Comparison of ENCODE assay signal across 22 cellular contexts in the genomic region with DNA sequence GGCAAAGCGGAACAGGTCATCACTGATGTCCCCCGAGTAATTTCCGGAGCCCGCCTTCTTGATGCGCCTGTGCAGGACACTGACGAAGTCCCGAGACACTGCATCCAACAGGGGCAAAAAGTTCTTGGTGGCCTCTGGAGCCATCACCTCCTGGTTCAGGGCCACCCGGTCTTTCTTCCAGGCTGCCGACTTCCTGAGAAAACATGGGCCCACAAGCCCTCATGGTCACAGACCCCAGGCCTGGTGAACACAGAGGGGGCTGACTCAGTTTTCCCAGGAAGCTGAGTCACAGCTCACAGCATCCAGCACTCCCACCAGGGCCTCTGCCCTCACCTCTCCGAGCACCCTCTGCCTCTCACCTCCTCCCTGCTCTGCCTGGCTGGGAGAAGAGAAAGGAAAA. TPM values are rescaled to one million over a fixed set of nuclear protein-coding genes. Genes with fewer than 3 reads are reported as not detected.
DNase-seq lines count a peak whose midpoint lies in the region; ATAC-seq, FAIRE-seq and TF ChIP-seq lines count a peak whose summit lies in the region.
"Had no signal": no experiment of that assay in that cellular context is flagged by ENCODE, and none has a peak within 500 bp of the region (broad histone marks: within the 10 kb centered on the region; RNA-seq: fewer than 3 reads in every experiment).

No MANE protein-coding gene starts in this region.

- H3K36me3 ChIP-seq in endothelial cell of umbilical vein (ENCODE audit: control insufficient read depth in 2 of 2, extremely low read depth in 1 of 2, insufficient read depth in 2 of 2, low read length in 2 of 2), result no peaks in the 10 kb centered on the region
- H3K36me3 ChIP-seq in sigmoid colon, result no peaks in the 10 kb centered on the region
- H3K36me3 ChIP-seq: tibial nerve had no signal

- H3K4me1 ChIP-seq in endothelial cell of umbilical vein (ENCODE audit: control insufficient read depth, extremely low read depth, insufficient read depth, low read length), result peaks cover 11% of the 10 kb centered on the region
- no peaks in the 10 kb centered on the region for H3K4me1 ChIP-seq in sigmoid colon
- H3K4me1 ChIP-seq: A549, psoas muscle, tibial nerve had no signal

- no peaks in the 10 kb centered on the region for H3K27me3 ChIP-seq in endothelial cell of umbilical vein (ENCODE audit: control insufficient read depth in 2 of 2, insufficient read depth in 2 of 2, low read length in 2 of 2)
- no peaks in the 10 kb centered on the region for H3K27me3 ChIP-seq in sigmoid colon
- H3K27me3 ChIP-seq: tibial nerve had no signal

- H3K4me2 ChIP-seq in endothelial cell of umbilical vein (ENCODE audit: insufficient read depth, low read length), result peak overlapping the region; percentile 35
- H3K4me2 ChIP-seq: A549 had no signal

- no TSS peak for BruUV-seq in endothelial cell of umbilical vein (replicated peaks; lab: Mats Ljungman, UMichigan)

- peak; percentile 75 for FAIRE-seq in endothelial cell of umbilical vein (lab: Jason Lieb, UNC)
- FAIRE-seq: A549 had no signal

- intact Hi-C loops in endothelial cell of umbilical vein (cut with micrococcal nuclease) (no loop called here), sigmoid colon (cut with DNase I) (no loop called here)

- ATAC-seq in GM19452 (IDR thresholded peaks at IDR 0.05; ENCODE audit: unreplicated experiment), result no peak
- ATAC-seq: A549; naive thymus-derived CD8-positive, alpha-beta T cell; psoas muscle had no signal

- 87 to 91% methylated on average over 10 of the region's 10 CpGs for whole genome bisulfite sequencing in sigmoid colon, 2 donors

- H3K79me2 ChIP-seq in endothelial cell of umbilical vein (ENCODE audit: control insufficient read depth, insufficient read depth, low read length), result no peaks in the 10 kb centered on the region

- H4K20me1 ChIP-seq in endothelial cell of umbilical vein (replicated peaks; ENCODE audit: control insufficient read depth, extremely low read depth, insufficient read depth, low read length), result no peaks in the 10 kb centered on the region

- H3K9me3 ChIP-seq in endothelial cell of umbilical vein (replicated peaks; ENCODE audit: control insufficient read depth, insufficient read depth, low read length) (no peaks in the 10 kb centered on the region), sigmoid colon (no peaks in the 10 kb centered on the region)
- H3K9me3 ChIP-seq: A549, psoas muscle, tibial nerve had no signal

- TF ChIP-seq POLR2A in endothelial cell of umbilical vein (IDR thresholded peaks at IDR 0.05; ENCODE audit: low read depth, low read length) (no peak), sigmoid colon (IDR thresholded peaks at IDR 0.05) (no peak)

- no peak for TF ChIP-seq CTCF in endothelial cell of umbilical vein (IDR thresholded peaks at IDR 0.05; ENCODE audit: extremely low read depth in 1 of 2, insufficient read depth in 1 of 2, low read depth in 1 of 2, low read length in 2 of 2)
- no peak for TF ChIP-seq CTCF in sigmoid colon (IDR thresholded peaks at IDR 0.05)

- POLR2A ChIA-PET in endothelial cell of umbilical vein (lab: Charles Lee), result interaction anchor here (0.5 kb wide), 1 partner anchor 1223 kb away, joined by 5 read pairs; no protein-coding TSS in a partner anchor

- TF ChIP-seq EP300 in sigmoid colon (IDR thresholded peaks at IDR 0.05), result no peak

- H3K4me3 ChIP-seq in endothelial cell of umbilical vein (replicated peaks in 1 of 3; ENCODE audit: insufficient read depth in 1 of 3, low read depth in 1 of 3, low read length in 3 of 3), result no peak overlapping the region
- H3K4me3 ChIP-seq in sigmoid colon, result no peak overlapping the region
- H3K4me3 ChIP-seq: A549, psoas muscle, tibial nerve had no signal

- H3K27ac ChIP-seq in endothelial cell of umbilical vein (ENCODE audit: insufficient read depth, low read depth, low read length) (no peak overlapping the region), sigmoid colon (no peak overlapping the region)
- H3K27ac ChIP-seq: A549, psoas muscle, tibial nerve had no signal

- H3K9me1 ChIP-seq in endothelial cell of umbilical vein (replicated peaks; ENCODE audit: control insufficient read depth, extremely low read depth, insufficient read depth, low read length), result no peaks in the 10 kb centered on the region

- dilution Hi-C loops in endothelial cell of umbilical vein (cut with MboI; ENCODE audit: extremely low pct_ligation_motif_present, low sequenced_read_pairs), result no loop called here

- DNase-seq in activated CD4-positive, alpha-beta T cell treated with anti-CD3 and anti-CD28 coated beads for 48 hours, result peak; percentile 31
- DNase-seq in activated CD4-positive, alpha-beta T cell treated with anti-CD3 and anti-CD28 coated beads for 4 hours, result no peak
- DNase-seq in NCI-H226 (peak; percentile 66), endothelial cell of umbilical vein (ENCODE audit: low read depth, low spot score) (peak; percentile 50), sigmoid colon (peak; percentile 52), SIG-M5 (lab: John Stamatoyannopoulos, UW) (no peak)
- no peak for DNase-seq in activated naive CD4-positive, alpha-beta T cell (lab: John Stamatoyannopoulos, UW)
- DNase-seq: activated CD4-positive, alpha-beta T cell treated with anti-CD3 and anti-CD28 coated beads, Interleukin-2, amount 10 ng/mL, durations not matched to agents 7 days and 5 days; CD4-positive, CD25-positive, alpha-beta regulatory T cell; DMS79; GOT3; NCI-H1930; NCI-H510A treated with DMSO at 0.1 percent for 48 hours; psoas muscle; T1000 had no signal

- peak overlapping the region; percentile 33 for H2AFZ ChIP-seq in endothelial cell of umbilical vein (ENCODE audit: low read depth, low read length)

- CTCF ChIA-PET in endothelial cell of umbilical vein (lab: Charles Lee), result interaction anchor here (1.2 kb wide), 1 partner anchor 24 kb away, joined by 3 read pairs; no protein-coding TSS in a partner anchor

- H3K9ac ChIP-seq in endothelial cell of umbilical vein (replicated peaks; ENCODE audit: extremely low read depth, insufficient read depth, low read length), result no peak overlapping the region

TF ChIP-seq in endothelial cell of umbilical vein, 7 proteins besides CTCF, POLR2A, EP300 and RAD21:
- TF ChIP-seq GATA2 (IDR thresholded peaks at IDR 0.05; ENCODE audit: insufficient read depth, insufficient read length, low read depth, low read length) (no peak), POLR2AphosphoS5 (IDR thresholded peaks at IDR 0.05; ENCODE audit: insufficient read depth, low read depth, low read length) (no peak), JUN (IDR thresholded peaks at IDR 0.05; ENCODE audit: borderline replicate concordance, insufficient read depth, insufficient read length, low read depth) (peak; percentile 30), EZH2 (IDR thresholded peaks at IDR 0.05; ENCODE audit: borderline replicate concordance, low read depth, low read length, severe bottlenecking) (no peak), MYC (IDR thresholded peaks at IDR 0.05; ENCODE audit: low read depth, low read length) (no peak), FOS (IDR thresholded peaks at IDR 0.05; ENCODE audit: borderline replicate concordance, insufficient read depth, low read length) (peak; percentile 52)

RNA-seq across cellular contexts. Expression of a gene that starts 22.4 kb away (rescaled TPM):
- total RNA-seq in endothelial cell of umbilical vein (not detected in 2 replicates), sigmoid colon (1 to 10 TPM in 1 of 4 donors, under 1 TPM in 2, not detected in 1; 0.36 to 1.7 (median 0.49) TPM)
- polyA plus RNA-seq in endothelial cell of umbilical vein (0.08 TPM in 1 of 2 replicates, not detected in the other), sigmoid colon (1 to 10 TPM in 1 of 3 donors, under 1 TPM in 1, not detected in 1; 0.22 to 1.2 TPM)
- polyA plus RNA-seq in endothelial cell of umbilical vein (2011; cell fraction: cytosol; rRNA removed), result 0.03 TPM in 1 of 2 replicates, not detected in the other
- 0.14 TPM in 1 of 2 replicates, not detected in the other for polyA plus RNA-seq in endothelial cell of umbilical vein (2011; cell fraction: nucleus; rRNA removed)
- polyA plus RNA-seq in endothelial cell of umbilical vein (2012), result not detected in 2 replicates
- not detected in 2 replicates for polyA minus RNA-seq in endothelial cell of umbilical vein
- 7.1 TPM for polyA minus RNA-seq in endothelial cell of umbilical vein (2011; cell fraction: cytosol; rRNA and poly(A)+ RNA removed)
- polyA minus RNA-seq in endothelial cell of umbilical vein (2011; cell fraction: nucleus; rRNA and poly(A)+ RNA removed), result not detected in 2 replicates
- total RNA-seq: activated CD4-positive, alpha-beta T cell treated with anti-CD3 and anti-CD28 coated beads, Interleukin-2, amount 10 ng/mL, durations not matched to agents 7 days and 5 days; activated T-helper 2 cell treated with anti-CD3 and anti-CD28 coated beads, Interferon-gamma antibody, Interleukin-2, Interleukin-4, amounts not matched to agents 10 μg/mL and 5 μg/mL and 100 μg/mL, durations not matched to agents 14 hours and 24 hours and 36 hours; CD4-positive, CD25-positive, alpha-beta regulatory T cell; MCF 10A; naive thymus-derived CD8-positive, alpha-beta T cell; SK-MEL-5 had no signal
- polyA plus RNA-seq: CD4-positive, CD25-positive, alpha-beta regulatory T cell; naive thymus-derived CD8-positive, alpha-beta T cell had no signal

Comparison
In these comparisons a context has a peak if more than half of its experiments do, and no peak if none do; other contexts are left out.
1. DNase-seq: peak in activated CD4-positive, alpha-beta T cell treated with anti-CD3 and anti-CD28 coated beads for 48 hours (single experiment), NCI-H226 (single experiment), endothelial cell of umbilical vein (single experiment) and sigmoid colon (single experiment); none in activated CD4-positive, alpha-beta T cell treated with anti-CD3 and anti-CD28 coated beads for 4 hours (0 of 2), activated naive CD4-positive, alpha-beta T cell (0 of 4) and SIG-M5 (single experiment).